ENCODE assay signal across 2 cellular contexts in the genomic region with DNA sequence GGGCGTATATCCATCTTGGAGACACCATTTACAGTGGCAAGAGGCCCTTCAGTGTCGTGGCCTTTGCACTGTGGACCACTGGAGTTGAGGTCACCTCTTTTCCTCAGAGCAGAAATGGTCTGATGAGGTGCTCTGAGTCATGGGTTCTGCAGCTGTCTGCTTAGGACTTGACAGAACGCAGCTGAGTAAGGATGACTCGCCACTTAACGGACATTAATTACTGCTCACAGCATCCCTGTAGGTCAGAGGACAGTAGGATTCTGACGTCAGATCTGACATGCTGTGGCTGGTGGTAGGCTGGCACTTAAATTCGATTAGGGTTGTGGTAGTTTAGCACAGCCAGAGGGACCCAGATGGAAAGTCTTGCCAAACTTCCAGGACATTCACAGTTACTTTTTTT.
TF ChIP-seq lines count a peak whose summit lies in the region.

No MANE protein-coding gene starts in this region.

TF ChIP-seq in A549, 52 proteins besides CTCF, POLR2A, EP300 and RAD21 (continued from another document):
- TF ChIP-seq, protein P1, sequence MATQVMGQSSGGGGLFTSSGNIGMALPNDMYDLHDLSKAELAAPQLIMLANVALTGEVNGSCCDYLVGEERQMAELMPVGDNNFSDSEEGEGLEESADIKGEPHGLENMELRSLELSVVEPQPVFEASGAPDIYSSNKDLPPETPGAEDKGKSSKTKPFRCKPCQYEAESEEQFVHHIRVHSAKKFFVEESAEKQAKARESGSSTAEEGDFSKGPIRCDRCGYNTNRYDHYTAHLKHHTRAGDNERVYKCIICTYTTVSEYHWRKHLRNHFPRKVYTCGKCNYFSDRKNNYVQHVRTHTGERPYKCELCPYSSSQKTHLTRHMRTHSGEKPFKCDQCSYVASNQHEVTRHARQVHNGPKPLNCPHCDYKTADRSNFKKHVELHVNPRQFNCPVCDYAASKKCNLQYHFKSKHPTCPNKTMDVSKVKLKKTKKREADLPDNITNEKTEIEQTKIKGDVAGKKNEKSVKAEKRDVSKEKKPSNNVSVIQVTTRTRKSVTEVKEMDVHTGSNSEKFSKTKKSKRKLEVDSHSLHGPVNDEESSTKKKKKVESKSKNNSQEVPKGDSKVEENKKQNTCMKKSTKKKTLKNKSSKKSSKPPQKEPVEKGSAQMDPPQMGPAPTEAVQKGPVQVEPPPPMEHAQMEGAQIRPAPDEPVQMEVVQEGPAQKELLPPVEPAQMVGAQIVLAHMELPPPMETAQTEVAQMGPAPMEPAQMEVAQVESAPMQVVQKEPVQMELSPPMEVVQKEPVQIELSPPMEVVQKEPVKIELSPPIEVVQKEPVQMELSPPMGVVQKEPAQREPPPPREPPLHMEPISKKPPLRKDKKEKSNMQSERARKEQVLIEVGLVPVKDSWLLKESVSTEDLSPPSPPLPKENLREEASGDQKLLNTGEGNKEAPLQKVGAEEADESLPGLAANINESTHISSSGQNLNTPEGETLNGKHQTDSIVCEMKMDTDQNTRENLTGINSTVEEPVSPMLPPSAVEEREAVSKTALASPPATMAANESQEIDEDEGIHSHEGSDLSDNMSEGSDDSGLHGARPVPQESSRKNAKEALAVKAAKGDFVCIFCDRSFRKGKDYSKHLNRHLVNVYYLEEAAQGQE (IDR thresholded peaks at IDR 0.05): no peak
- TF ChIP-seq EHMT2 (IDR thresholded peaks at IDR 0.05; ENCODE audit: low read depth): no peak
- no peak for TF ChIP-seq FOSB (CRISPR knock-in tag; IDR thresholded peaks at IDR 0.05)
- TF ChIP-seq FOXS1 (CRISPR knock-in tag; IDR thresholded peaks at IDR 0.05): no peak
- peak; percentile 88 for TF ChIP-seq NFE2L2 (conservative IDR thresholded peaks at IDR 0.05; ENCODE audit: low read length)
- TF ChIP-seq HOXB13 (CRISPR knock-in tag; IDR thresholded peaks at IDR 0.05; ENCODE audit: low read depth): no peak
- no peak for TF ChIP-seq KDM1A (IDR thresholded peaks at IDR 0.05; ENCODE audit: low read depth)
- no peak for TF ChIP-seq HOXA7 (CRISPR knock-in tag; IDR thresholded peaks at IDR 0.05)
- TF ChIP-seq RCOR1 (IDR thresholded peaks at IDR 0.05; ENCODE audit: low read depth, low read length): no peak
- no peak for TF ChIP-seq CHD2 (IDR thresholded peaks at IDR 0.05; ENCODE audit: low read length, partially characterized antibody)
- no peak for TF ChIP-seq SMC3 (IDR thresholded peaks at IDR 0.05)
- TF ChIP-seq, protein P2, sequence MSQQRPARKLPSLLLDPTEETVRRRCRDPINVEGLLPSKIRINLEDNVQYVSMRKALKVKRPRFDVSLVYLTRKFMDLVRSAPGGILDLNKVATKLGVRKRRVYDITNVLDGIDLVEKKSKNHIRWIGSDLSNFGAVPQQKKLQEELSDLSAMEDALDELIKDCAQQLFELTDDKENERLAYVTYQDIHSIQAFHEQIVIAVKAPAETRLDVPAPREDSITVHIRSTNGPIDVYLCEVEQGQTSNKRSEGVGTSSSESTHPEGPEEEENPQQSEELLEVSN (IDR thresholded peaks at IDR 0.05; ENCODE audit: borderline replicate concordance, low read depth): no peak
- TF ChIP-seq ZC3H11A (IDR thresholded peaks at IDR 0.05): no peak
- TF ChIP-seq GATA3 (IDR thresholded peaks at IDR 0.05; ENCODE audit: borderline replicate concordance): peak; percentile 55; the same call in 1 of the 2 replicates
- TF ChIP-seq PHF8 (IDR thresholded peaks at IDR 0.05; ENCODE audit: borderline replicate concordance, low read depth): no peak
- no peak for TF ChIP-seq ZNF302 (CRISPR knock-in tag; IDR thresholded peaks at IDR 0.05)
- TF ChIP-seq, protein P3, sequence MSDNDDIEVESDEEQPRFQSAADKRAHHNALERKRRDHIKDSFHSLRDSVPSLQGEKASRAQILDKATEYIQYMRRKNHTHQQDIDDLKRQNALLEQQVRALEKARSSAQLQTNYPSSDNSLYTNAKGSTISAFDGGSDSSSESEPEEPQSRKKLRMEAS (IDR thresholded peaks at IDR 0.05): peak; percentile 57; the same call in 1 of the 2 replicates
- 0 out of 5 replicates have a peak, but pooled peaks of 1 of the 2 experiments have one; percentile 19 for TF ChIP-seq JUN (IDR thresholded peaks at IDR 0.05)
- TF ChIP-seq, protein P4, sequence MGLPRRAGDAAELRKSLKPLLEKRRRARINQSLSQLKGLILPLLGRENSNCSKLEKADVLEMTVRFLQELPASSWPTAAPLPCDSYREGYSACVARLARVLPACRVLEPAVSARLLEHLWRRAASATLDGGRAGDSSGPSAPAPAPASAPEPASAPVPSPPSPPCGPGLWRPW (IDR thresholded peaks at IDR 0.05): no peak
- TF ChIP-seq JUNB (IDR thresholded peaks at IDR 0.05): peak; percentile 54; the same call in 1 of the 2 replicates
- no peak for TF ChIP-seq HOXB5 (CRISPR knock-in tag; IDR thresholded peaks at IDR 0.05)
- TF ChIP-seq CBX8 (IDR thresholded peaks at IDR 0.05): no peak
- TF ChIP-seq RNF2 (IDR thresholded peaks at IDR 0.05; ENCODE audit: borderline replicate concordance, low read depth): no peak
- TF ChIP-seq, protein P5, sequence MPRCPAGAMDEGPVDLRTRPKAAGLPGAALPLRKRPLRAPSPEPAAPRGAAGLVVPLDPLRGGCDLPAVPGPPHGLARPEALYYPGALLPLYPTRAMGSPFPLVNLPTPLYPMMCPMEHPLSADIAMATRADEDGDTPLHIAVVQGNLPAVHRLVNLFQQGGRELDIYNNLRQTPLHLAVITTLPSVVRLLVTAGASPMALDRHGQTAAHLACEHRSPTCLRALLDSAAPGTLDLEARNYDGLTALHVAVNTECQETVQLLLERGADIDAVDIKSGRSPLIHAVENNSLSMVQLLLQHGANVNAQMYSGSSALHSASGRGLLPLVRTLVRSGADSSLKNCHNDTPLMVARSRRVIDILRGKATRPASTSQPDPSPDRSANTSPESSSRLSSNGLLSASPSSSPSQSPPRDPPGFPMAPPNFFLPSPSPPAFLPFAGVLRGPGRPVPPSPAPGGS (IDR thresholded peaks at IDR 0.05): no peak
TF ChIP-seq in A549: peak in this region for 7.

TF ChIP-seq in SK-N-SH treated with all-trans-retinoic acid at 6 μM for 48 hours, 23 proteins besides CTCF, POLR2A, EP300 and RAD21 (continued from another document):
- TF ChIP-seq, protein P6, sequence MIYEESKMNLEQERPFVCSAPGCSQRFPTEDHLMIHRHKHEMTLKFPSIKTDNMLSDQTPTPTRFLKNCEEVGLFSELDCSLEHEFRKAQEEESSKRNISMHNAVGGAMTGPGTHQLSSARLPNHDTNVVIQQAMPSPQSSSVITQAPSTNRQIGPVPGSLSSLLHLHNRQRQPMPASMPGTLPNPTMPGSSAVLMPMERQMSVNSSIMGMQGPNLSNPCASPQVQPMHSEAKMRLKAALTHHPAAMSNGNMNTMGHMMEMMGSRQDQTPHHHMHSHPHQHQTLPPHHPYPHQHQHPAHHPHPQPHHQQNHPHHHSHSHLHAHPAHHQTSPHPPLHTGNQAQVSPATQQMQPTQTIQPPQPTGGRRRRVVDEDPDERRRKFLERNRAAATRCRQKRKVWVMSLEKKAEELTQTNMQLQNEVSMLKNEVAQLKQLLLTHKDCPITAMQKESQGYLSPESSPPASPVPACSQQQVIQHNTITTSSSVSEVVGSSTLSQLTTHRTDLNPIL (CRISPR knock-in tag; IDR thresholded peaks at IDR 0.05; ENCODE audit: low read depth): peak; percentile 85
- no peak for TF ChIP-seq ESRRG (CRISPR knock-in tag; IDR thresholded peaks at IDR 0.05)
- TF ChIP-seq OSR1 (CRISPR knock-in tag; IDR thresholded peaks at IDR 0.05): no peak
- TF ChIP-seq TOX (CRISPR knock-in tag; IDR thresholded peaks at IDR 0.05; ENCODE audit: borderline replicate concordance): peak; percentile 91; the same call in 1 of the 2 replicates
- TF ChIP-seq GLIS3 (CRISPR knock-in tag; IDR thresholded peaks at IDR 0.05): peak; percentile 86; the same call in 1 of the 2 replicates
- TF ChIP-seq, protein P7, sequence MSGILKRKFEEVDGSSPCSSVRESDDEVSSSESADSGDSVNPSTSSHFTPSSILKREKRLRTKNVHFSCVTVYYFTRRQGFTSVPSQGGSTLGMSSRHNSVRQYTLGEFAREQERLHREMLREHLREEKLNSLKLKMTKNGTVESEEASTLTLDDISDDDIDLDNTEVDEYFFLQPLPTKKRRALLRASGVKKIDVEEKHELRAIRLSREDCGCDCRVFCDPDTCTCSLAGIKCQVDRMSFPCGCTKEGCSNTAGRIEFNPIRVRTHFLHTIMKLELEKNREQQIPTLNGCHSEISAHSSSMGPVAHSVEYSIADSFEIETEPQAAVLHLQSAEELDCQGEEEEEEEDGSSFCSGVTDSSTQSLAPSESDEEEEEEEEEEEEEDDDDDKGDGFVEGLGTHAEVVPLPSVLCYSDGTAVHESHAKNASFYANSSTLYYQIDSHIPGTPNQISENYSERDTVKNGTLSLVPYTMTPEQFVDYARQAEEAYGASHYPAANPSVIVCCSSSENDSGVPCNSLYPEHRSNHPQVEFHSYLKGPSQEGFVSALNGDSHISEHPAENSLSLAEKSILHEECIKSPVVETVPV (CRISPR knock-in tag; IDR thresholded peaks at IDR 0.05): peak; percentile 74; the same call in 1 of the 2 replicates
- TF ChIP-seq BACH2 (CRISPR knock-in tag; IDR thresholded peaks at IDR 0.05; ENCODE audit: borderline replicate concordance): no peak
- peak; percentile 77 for TF ChIP-seq ZFP3 (CRISPR knock-in tag; IDR thresholded peaks at IDR 0.05)
- 0 out of 2 replicates have a peak, but pooled peaks have one; percentile 7 for TF ChIP-seq SNAI2 (CRISPR knock-in tag; IDR thresholded peaks at IDR 0.05)
- TF ChIP-seq ARNTL (CRISPR knock-in tag; IDR thresholded peaks at IDR 0.05; ENCODE audit: borderline replicate concordance, low read depth): no peak
- no peak for TF ChIP-seq ZNF70 (CRISPR knock-in tag; IDR thresholded peaks at IDR 0.05)
- peak; percentile 63; the same call in 1 of the 2 replicates for TF ChIP-seq CSDC2 (CRISPR knock-in tag; IDR thresholded peaks at IDR 0.05)
- peak; percentile 90 for TF ChIP-seq ISL1 (CRISPR knock-in tag; IDR thresholded peaks at IDR 0.05)
- TF ChIP-seq, protein P8, sequence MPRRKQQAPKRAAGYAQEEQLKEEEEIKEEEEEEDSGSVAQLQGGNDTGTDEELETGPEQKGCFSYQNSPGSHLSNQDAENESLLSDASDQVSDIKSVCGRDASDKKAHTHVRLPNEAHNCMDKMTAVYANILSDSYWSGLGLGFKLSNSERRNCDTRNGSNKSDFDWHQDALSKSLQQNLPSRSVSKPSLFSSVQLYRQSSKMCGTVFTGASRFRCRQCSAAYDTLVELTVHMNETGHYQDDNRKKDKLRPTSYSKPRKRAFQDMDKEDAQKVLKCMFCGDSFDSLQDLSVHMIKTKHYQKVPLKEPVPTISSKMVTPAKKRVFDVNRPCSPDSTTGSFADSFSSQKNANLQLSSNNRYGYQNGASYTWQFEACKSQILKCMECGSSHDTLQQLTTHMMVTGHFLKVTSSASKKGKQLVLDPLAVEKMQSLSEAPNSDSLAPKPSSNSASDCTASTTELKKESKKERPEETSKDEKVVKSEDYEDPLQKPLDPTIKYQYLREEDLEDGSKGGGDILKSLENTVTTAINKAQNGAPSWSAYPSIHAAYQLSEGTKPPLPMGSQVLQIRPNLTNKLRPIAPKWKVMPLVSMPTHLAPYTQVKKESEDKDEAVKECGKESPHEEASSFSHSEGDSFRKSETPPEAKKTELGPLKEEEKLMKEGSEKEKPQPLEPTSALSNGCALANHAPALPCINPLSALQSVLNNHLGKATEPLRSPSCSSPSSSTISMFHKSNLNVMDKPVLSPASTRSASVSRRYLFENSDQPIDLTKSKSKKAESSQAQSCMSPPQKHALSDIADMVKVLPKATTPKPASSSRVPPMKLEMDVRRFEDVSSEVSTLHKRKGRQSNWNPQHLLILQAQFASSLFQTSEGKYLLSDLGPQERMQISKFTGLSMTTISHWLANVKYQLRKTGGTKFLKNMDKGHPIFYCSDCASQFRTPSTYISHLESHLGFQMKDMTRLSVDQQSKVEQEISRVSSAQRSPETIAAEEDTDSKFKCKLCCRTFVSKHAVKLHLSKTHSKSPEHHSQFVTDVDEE (CRISPR knock-in tag; IDR thresholded peaks at IDR 0.05): no peak
TF ChIP-seq in SK-N-SH treated with all-trans-retinoic acid at 6 μM for 48 hours: peak in this region for 12.
